Comparison of ENCODE assay signal across 12 cellular contexts in genomic region chr12:32163596-32163995, GRCh38.
"Had no signal": no experiment of that assay in that cellular context is flagged by ENCODE, and none has a peak within 500 bp of the region (broad histone marks: within the 10 kb centered on the region; RNA-seq: fewer than 3 reads in every experiment).

No MANE protein-coding gene starts in this region.

- H3K36me3 ChIP-seq: right lobe of liver, upper lobe of right lung had no signal

- H3K27me3 ChIP-seq: right lobe of liver, upper lobe of right lung had no signal

- H3K4me1 ChIP-seq: right lobe of liver, upper lobe of right lung had no signal

- H3K27ac ChIP-seq: right lobe of liver, upper lobe of right lung had no signal

- ATAC-seq: left cardiac atrium; naive thymus-derived CD4-positive, alpha-beta T cell; right lobe of liver; upper lobe of right lung had no signal

- DNase-seq: activated CD4-positive, alpha-beta memory T cell treated with anti-CD3 and anti-CD28 coated beads, Interleukin-2, amount 10 ng/mL, durations not matched to agents 7 days and 5 days; activated T-cell treated with anti-CD3 and anti-CD28 coated beads, Interleukin-2, amount 50 U/mL, for 48 hours; aorta; immature natural killer cell; left cardiac atrium; naive thymus-derived CD4-positive, alpha-beta T cell; posterior cingulate gyrus; right lobe of liver; stimulated activated naive CD4-positive, alpha-beta T cell treated with Interleukin-2 at 50 U/mL for 16 hours; T-helper 9 cell; upper lobe of right lung had no signal

- H3K9me3 ChIP-seq: right lobe of liver, upper lobe of right lung had no signal

- H3K4me3 ChIP-seq: lung, right lobe of liver, upper lobe of right lung had no signal
